In the genomic region with DNA sequence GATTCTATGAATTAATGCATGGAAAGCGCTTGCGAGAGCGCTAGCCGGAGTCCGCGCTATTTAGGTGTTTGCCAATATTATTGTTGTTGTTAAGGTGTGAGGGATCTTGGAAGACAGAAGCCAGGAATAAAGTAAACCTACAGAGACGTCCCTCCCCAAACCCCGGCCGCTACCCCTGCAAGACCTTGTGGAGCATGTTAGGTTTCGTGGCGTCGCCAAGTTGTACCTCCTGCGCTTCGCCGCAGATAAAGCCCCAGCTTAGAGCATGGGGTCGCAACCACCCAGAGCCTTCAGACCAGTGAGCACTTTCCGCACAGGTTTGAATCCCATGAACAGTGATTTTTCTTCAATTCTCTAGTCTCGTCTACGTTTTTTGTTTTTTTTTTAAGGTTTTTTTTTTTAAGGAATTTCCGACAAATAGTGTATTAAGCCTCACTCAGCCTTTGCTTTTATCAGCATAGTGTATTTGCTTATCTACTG, we compare ENCODE assay signal across 10 cellular contexts. TPM values are rescaled to one million over a fixed set of nuclear protein-coding genes. Genes with fewer than 3 reads are reported as not detected.
DNase-seq lines count a peak whose midpoint lies in the region; ATAC-seq lines count a peak whose summit lies in the region.
"Had no signal": no experiment of that assay in that cellular context is flagged by ENCODE, and none has a peak within 500 bp of the region (broad histone marks: within the 10 kb centered on the region; RNA-seq: fewer than 3 reads in every experiment).

No MANE protein-coding gene starts in this region.

- peak overlapping the region; percentile 94 for H3K4me3 Mint-ChIP-seq in activated T-cell treated with anti-CD3 and anti-CD28 coated beads, Interleukin-2, amount 50 U/mL, for 72 hours
- H3K4me3 Mint-ChIP-seq in activated T-helper 17 cell treated with anti-CD3 and anti-CD28 coated beads, Interleukin-2, amount 50 U/mL, for 72 hours = peak overlapping the region; percentile 71
- no peak overlapping the region for H3K4me3 Mint-ChIP-seq in T-cell

- peaks cover 96% of the 10 kb centered on the region for H3K27me3 ChIP-seq in iPS-20b (ENCODE audit: insufficient read depth, low read length)
- peaks cover 35 to 58% (median 45%) of the 10 kb centered on the region in 5 donors for H3K27me3 ChIP-seq in subcutaneous abdominal adipose tissue (ENCODE audit: control insufficient read depth in 5 of 5, insufficient read depth in 4 of 5, low read length in 5 of 5)

- CTCF ChIA-PET in T-cell (lab: Charles Lee) = no interaction called here

- H3K9ac ChIP-seq in iPS-20b (ENCODE audit: low read depth, low read length) (no peak overlapping the region), subcutaneous abdominal adipose tissue (ENCODE audit: low read length in 5 of 5) (no peak overlapping the region)
- H3K9ac ChIP-seq: BLaER1 treated with 17β-estradiol and CSF1 and Interleukin-3, amounts not matched to agents 10 nM and 100 nM had no signal

- peak overlapping the region; percentile 67 for H3K4me3 ChIP-seq in iPS-20b (ENCODE audit: low read length)
- H3K4me3 ChIP-seq in subcutaneous abdominal adipose tissue (ENCODE audit: low read depth in 1 of 5, low read length in 5 of 5) = peak overlapping the region in 4 of 5 donors; percentile 58 to 63 (median 60)
- H3K4me3 ChIP-seq: BLaER1 treated with 17β-estradiol and CSF1 and Interleukin-3, amounts not matched to agents 10 nM and 100 nM had no signal

- peaks cover 2% of the 10 kb centered on the region; the same call in 1 of the 2 replicates for H3K4me1 ChIP-seq in iPS-20b (ENCODE audit: insufficient read depth, low read length)
- peaks cover 2 to 26% (median 23%) of the 10 kb centered on the region in 5 donors for H3K4me1 ChIP-seq in subcutaneous abdominal adipose tissue (ENCODE audit: control insufficient read depth in 5 of 5, insufficient read depth in 5 of 5, low read length in 5 of 5)

- POLR2A ChIA-PET in T-cell (lab: Charles Lee) = no interaction called here

- peaks cover 2 to 8% of the 10 kb centered on the region in 2 donors for H3K36me3 Mint-ChIP-seq in activated T-cell treated with anti-CD3 and anti-CD28 coated beads, Interleukin-2, amount 50 U/mL, for 72 hours (ENCODE audit: insufficient read depth in 2 of 2)
- peaks cover 6% of the 10 kb centered on the region for H3K36me3 Mint-ChIP-seq in activated T-helper 17 cell treated with anti-CD3 and anti-CD28 coated beads, Interleukin-2, amount 50 U/mL, for 72 hours (ENCODE audit: low read depth)
- no peaks in the 10 kb centered on the region for H3K36me3 Mint-ChIP-seq in T-cell

- H3K9me3 ChIP-seq in iPS-20b (ENCODE audit: insufficient read depth, low read depth, low read length) = no peaks in the 10 kb centered on the region
- H3K9me3 ChIP-seq in subcutaneous abdominal adipose tissue (ENCODE audit: control insufficient read depth in 5 of 5, low read length in 5 of 5) = peaks cover 0 to 9% (median 0%) of the 10 kb centered on the region in 5 donors

- DNase-seq in activated T-cell treated with anti-CD3 and anti-CD28 coated beads, Interleukin-2, amount 50 U/mL, for 72 hours = no peak
- no peak for DNase-seq in activated T-cell treated with anti-CD3 and anti-CD28 coated beads for 4 hours
- DNase-seq in islet precursor cell = no peak
- no peak for DNase-seq in T-cell
- no peak for DNase-seq in AG08395 (ENCODE audit: low spot score)
- DNase-seq: SIG-M5 had no signal

- peaks cover 39% of the 10 kb centered on the region for H3K4me1 Mint-ChIP-seq in activated T-cell treated with anti-CD3 and anti-CD28 coated beads, Interleukin-2, amount 50 U/mL, for 72 hours (ENCODE audit: low read depth)
- peaks cover 19% of the 10 kb centered on the region for H3K4me1 Mint-ChIP-seq in activated T-helper 17 cell treated with anti-CD3 and anti-CD28 coated beads, Interleukin-2, amount 50 U/mL, for 72 hours
- H3K4me1 Mint-ChIP-seq in T-cell = peaks cover 25 to 29% (median 27%) of the 10 kb centered on the region in 3 donors

- peaks cover 91% of the 10 kb centered on the region for H3K27me3 Mint-ChIP-seq in activated T-cell treated with anti-CD3 and anti-CD28 coated beads, Interleukin-2, amount 50 U/mL, for 72 hours (ENCODE audit: low read depth)
- H3K27me3 Mint-ChIP-seq in activated T-helper 17 cell treated with anti-CD3 and anti-CD28 coated beads, Interleukin-2, amount 50 U/mL, for 72 hours = peaks cover 66% of the 10 kb centered on the region
- peaks cover 79 to 82% of the 10 kb centered on the region in 2 donors for H3K27me3 Mint-ChIP-seq in T-cell

- no peak overlapping the region for H3K27ac Mint-ChIP-seq in activated T-cell treated with anti-CD3 and anti-CD28 coated beads, Interleukin-2, amount 50 U/mL, for 72 hours
- H3K27ac Mint-ChIP-seq in activated T-helper 17 cell treated with anti-CD3 and anti-CD28 coated beads, Interleukin-2, amount 50 U/mL, for 72 hours = no peak overlapping the region
- no peak overlapping the region for H3K27ac Mint-ChIP-seq in T-cell

- H3K36me3 ChIP-seq in iPS-20b (ENCODE audit: insufficient read depth, low read depth, low read length) (no peaks in the 10 kb centered on the region), subcutaneous abdominal adipose tissue (ENCODE audit: control insufficient read depth in 5 of 5, insufficient read depth in 5 of 5, low read length in 5 of 5) (no peaks in the 10 kb centered on the region)
- H3K36me3 ChIP-seq: BLaER1 treated with 17β-estradiol and CSF1 and Interleukin-3, amounts not matched to agents 10 nM and 100 nM had no signal

- H3K27ac ChIP-seq in iPS-20b (ENCODE audit: low read length) = no peak overlapping the region
- H3K27ac ChIP-seq in subcutaneous abdominal adipose tissue (ENCODE audit: low read depth, low read length) = no peak overlapping the region
- H3K27ac ChIP-seq: BLaER1 treated with 17β-estradiol and CSF1 and Interleukin-3, amounts not matched to agents 10 nM and 100 nM had no signal

- ATAC-seq in activated T-cell treated with anti-CD3 and anti-CD28 coated beads, Interleukin-2, amount 50 U/mL, for 72 hours (replicated peaks in 1 of 2) = no peak
- no peak for ATAC-seq in activated T-helper 17 cell treated with anti-CD3 and anti-CD28 coated beads, Interleukin-2, amount 50 U/mL, for 72 hours (replicated peaks)
- no peak for ATAC-seq in T-cell (replicated peaks in 1 of 4)

- peaks cover 0 to 1% of the 10 kb centered on the region in 2 donors for H3K9me3 Mint-ChIP-seq in activated T-cell treated with anti-CD3 and anti-CD28 coated beads, Interleukin-2, amount 50 U/mL, for 72 hours
- H3K9me3 Mint-ChIP-seq in activated T-helper 17 cell treated with anti-CD3 and anti-CD28 coated beads, Interleukin-2, amount 50 U/mL, for 72 hours = no peaks in the 10 kb centered on the region
- H3K9me3 Mint-ChIP-seq in T-cell = peaks cover 9 to 32% (median 16%) of the 10 kb centered on the region in 3 donors

RNA-seq across cellular contexts. Expression of a gene that starts 16.9 kb away (rescaled TPM):
- total RNA-seq in activated T-cell treated with anti-CD3 and anti-CD28 coated beads, Interleukin-2, amount 50 U/mL, for 72 hours = 1 to 10 TPM; 7.5 to 9.2 TPM
- total RNA-seq in activated T-helper 17 cell treated with anti-CD3 and anti-CD28 coated beads, Interleukin-2, amount 50 U/mL, for 72 hours = 1 to 10 TPM; 1.0 to 1.8 TPM
- 1 to 10 TPM; 1.5 to 4.2 (median 3.0) TPM for total RNA-seq in T-cell

RNA-seq across cellular contexts. Expression of a gene that starts 43.8 kb away (rescaled TPM):
- 1 to 10 TPM; 5.1 to 7.6 TPM for total RNA-seq in activated T-cell treated with anti-CD3 and anti-CD28 coated beads, Interleukin-2, amount 50 U/mL, for 72 hours
- 1 to 10 TPM; 1.6 to 1.7 TPM for total RNA-seq in activated T-helper 17 cell treated with anti-CD3 and anti-CD28 coated beads, Interleukin-2, amount 50 U/mL, for 72 hours
- 10 to 100 TPM in 3 of 5 donors, 1 to 10 TPM in 2; 2.9 to 12.4 (median 10.1) TPM for total RNA-seq in T-cell

RNA-seq across cellular contexts. Expression of a gene that starts 50.9 kb away (rescaled TPM):
- under 1 TPM in 1 of 2 donors, not detected in 1; 0.14 TPM for total RNA-seq in activated T-cell treated with anti-CD3 and anti-CD28 coated beads, Interleukin-2, amount 50 U/mL, for 72 hours
- total RNA-seq in activated T-helper 17 cell treated with anti-CD3 and anti-CD28 coated beads, Interleukin-2, amount 50 U/mL, for 72 hours = under 1 TPM in 1 of 2 donors, not detected in 1; 0.21 TPM
- total RNA-seq in T-cell = under 1 TPM in 1 of 5 donors, not detected in 4; 0.32 TPM

RNA-seq across cellular contexts. Expression of a gene that starts 58.7 kb away (rescaled TPM):
- 10 to 100 TPM; 10.1 to 10.7 TPM for total RNA-seq in activated T-cell treated with anti-CD3 and anti-CD28 coated beads, Interleukin-2, amount 50 U/mL, for 72 hours
- 1 to 10 TPM; 3.3 to 4.3 TPM for total RNA-seq in activated T-helper 17 cell treated with anti-CD3 and anti-CD28 coated beads, Interleukin-2, amount 50 U/mL, for 72 hours
- total RNA-seq in T-cell = 10 to 100 TPM in 4 of 5 donors, 1 to 10 TPM in 1; 9.0 to 20.4 (median 19.2) TPM

Comparison
In these comparisons a context has a peak if more than half of its experiments do, and no peak if none do; other contexts are left out.
1. H3K4me3 Mint-ChIP-seq: peak in activated T-cell treated with anti-CD3 and anti-CD28 coated beads, Interleukin-2, amount 50 U/mL, for 72 hours (2 of 2) and activated T-helper 17 cell treated with anti-CD3 and anti-CD28 coated beads, Interleukin-2, amount 50 U/mL, for 72 hours (single experiment); none in T-cell (0 of 3).